In the genomic region with DNA sequence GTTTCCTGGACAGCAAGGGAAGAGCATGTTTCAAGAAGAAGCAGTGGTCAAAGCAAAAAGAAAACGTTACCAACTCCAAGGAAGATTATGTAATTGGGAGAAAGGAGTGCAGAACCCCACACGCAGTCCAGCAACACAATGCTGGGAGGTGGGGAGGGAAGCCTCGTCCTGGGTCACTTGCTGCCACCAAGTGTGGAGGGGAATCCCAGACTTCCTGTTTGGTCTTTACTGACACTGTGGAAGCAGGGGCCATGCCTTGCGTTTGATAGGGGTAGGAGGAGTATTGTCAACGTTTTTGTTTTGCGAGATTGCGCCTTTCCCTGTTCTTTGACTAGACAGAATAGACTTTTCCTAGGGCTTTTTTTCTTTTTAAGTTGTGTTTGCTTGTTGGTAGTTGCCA, we compare ENCODE assay signal across 2 cellular contexts.
TF ChIP-seq lines count a peak whose summit lies in the region.

No MANE protein-coding gene starts in this region.

TF ChIP-seq in GM23338, 12 proteins besides CTCF, POLR2A, EP300 and RAD21 (continued from another document):
- TF ChIP-seq ETS1 (IDR thresholded peaks at IDR 0.05) (no peak), ZNF114 (CRISPR knock-in tag; IDR thresholded peaks at IDR 0.05) (no peak), CREB1 (CRISPR knock-in tag; IDR thresholded peaks at IDR 0.05; ENCODE audit: low read depth) (no peak), ZNF462 (CRISPR knock-in tag; IDR thresholded peaks at IDR 0.05) (no peak), NANOG (IDR thresholded peaks at IDR 0.05; ENCODE audit: borderline replicate concordance) (no peak), JUNB (IDR thresholded peaks at IDR 0.05; ENCODE audit: unreplicated experiment) (no peak)
- TF ChIP-seq, protein P1, sequence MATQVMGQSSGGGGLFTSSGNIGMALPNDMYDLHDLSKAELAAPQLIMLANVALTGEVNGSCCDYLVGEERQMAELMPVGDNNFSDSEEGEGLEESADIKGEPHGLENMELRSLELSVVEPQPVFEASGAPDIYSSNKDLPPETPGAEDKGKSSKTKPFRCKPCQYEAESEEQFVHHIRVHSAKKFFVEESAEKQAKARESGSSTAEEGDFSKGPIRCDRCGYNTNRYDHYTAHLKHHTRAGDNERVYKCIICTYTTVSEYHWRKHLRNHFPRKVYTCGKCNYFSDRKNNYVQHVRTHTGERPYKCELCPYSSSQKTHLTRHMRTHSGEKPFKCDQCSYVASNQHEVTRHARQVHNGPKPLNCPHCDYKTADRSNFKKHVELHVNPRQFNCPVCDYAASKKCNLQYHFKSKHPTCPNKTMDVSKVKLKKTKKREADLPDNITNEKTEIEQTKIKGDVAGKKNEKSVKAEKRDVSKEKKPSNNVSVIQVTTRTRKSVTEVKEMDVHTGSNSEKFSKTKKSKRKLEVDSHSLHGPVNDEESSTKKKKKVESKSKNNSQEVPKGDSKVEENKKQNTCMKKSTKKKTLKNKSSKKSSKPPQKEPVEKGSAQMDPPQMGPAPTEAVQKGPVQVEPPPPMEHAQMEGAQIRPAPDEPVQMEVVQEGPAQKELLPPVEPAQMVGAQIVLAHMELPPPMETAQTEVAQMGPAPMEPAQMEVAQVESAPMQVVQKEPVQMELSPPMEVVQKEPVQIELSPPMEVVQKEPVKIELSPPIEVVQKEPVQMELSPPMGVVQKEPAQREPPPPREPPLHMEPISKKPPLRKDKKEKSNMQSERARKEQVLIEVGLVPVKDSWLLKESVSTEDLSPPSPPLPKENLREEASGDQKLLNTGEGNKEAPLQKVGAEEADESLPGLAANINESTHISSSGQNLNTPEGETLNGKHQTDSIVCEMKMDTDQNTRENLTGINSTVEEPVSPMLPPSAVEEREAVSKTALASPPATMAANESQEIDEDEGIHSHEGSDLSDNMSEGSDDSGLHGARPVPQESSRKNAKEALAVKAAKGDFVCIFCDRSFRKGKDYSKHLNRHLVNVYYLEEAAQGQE (IDR thresholded peaks at IDR 0.05; ENCODE audit: unreplicated experiment) = no peak

TF ChIP-seq in GM12878, 131 proteins besides CTCF, POLR2A, EP300 and RAD21 (continued from another document):
- TF ChIP-seq RELB (IDR thresholded peaks at IDR 0.05; ENCODE audit: low read depth) (0 out of 2 replicates have a peak, but pooled peaks have one; percentile 17), IKZF1 (conservative IDR thresholded peaks at IDR 0.05) (0 out of 2 replicates have a peak, but pooled peaks have one; percentile 19), IKZF2 (IDR thresholded peaks at IDR 0.05) (0 out of 4 replicates have a peak, but pooled peaks of 1 of the 2 experiments have one; percentile 13), TARDBP (IDR thresholded peaks at IDR 0.05; ENCODE audit: borderline replicate concordance) (no peak)
- TF ChIP-seq, protein P2, sequence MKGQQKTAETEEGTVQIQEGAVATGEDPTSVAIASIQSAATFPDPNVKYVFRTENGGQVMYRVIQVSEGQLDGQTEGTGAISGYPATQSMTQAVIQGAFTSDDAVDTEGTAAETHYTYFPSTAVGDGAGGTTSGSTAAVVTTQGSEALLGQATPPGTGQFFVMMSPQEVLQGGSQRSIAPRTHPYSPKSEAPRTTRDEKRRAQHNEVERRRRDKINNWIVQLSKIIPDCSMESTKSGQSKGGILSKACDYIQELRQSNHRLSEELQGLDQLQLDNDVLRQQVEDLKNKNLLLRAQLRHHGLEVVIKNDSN (IDR thresholded peaks at IDR 0.05; ENCODE audit: borderline replicate concordance, extremely low read length, insufficient read depth, low read depth, low read length) = no peak
